ENCODE assay signal across 1 cellular context in genomic region chr3:46903341-46904302, GRCh38.
TF ChIP-seq lines count a peak whose summit lies in the region.

No MANE protein-coding gene starts in this region.

TF ChIP-seq in HepG2, 621 proteins besides CTCF, POLR2A, EP300 and RAD21:
- TF ChIP-seq ZNF598 (CRISPR knock-in tag; IDR thresholded peaks at IDR 0.05; ENCODE audit: borderline replicate concordance) (no peak), AFF4 (CRISPR knock-in tag; IDR thresholded peaks at IDR 0.05) (no peak), RELA (CRISPR knock-in tag; IDR thresholded peaks at IDR 0.05) (no peak), ZHX2 (IDR thresholded peaks at IDR 0.05; ENCODE audit: low read depth) (no peak), ZHX2 (CRISPR knock-in tag; IDR thresholded peaks at IDR 0.05; ENCODE audit: borderline replicate concordance) (no peak), SMAD1 (CRISPR knock-in tag; IDR thresholded peaks at IDR 0.05; ENCODE audit: borderline replicate concordance, low read depth) (no peak), TP53 (CRISPR knock-in tag; conservative IDR thresholded peaks at IDR 0.05) (no peak), ZNF768 (CRISPR knock-in tag; IDR thresholded peaks at IDR 0.05) (peak; percentile 61; the same call in 1 of the 2 replicates), UBTF (CRISPR knock-in tag; IDR thresholded peaks at IDR 0.05) (no peak), ZKSCAN5 (CRISPR knock-in tag; IDR thresholded peaks at IDR 0.05) (no peak)
